Comparison of ENCODE assay signal across 8 cellular contexts in the genomic region with DNA sequence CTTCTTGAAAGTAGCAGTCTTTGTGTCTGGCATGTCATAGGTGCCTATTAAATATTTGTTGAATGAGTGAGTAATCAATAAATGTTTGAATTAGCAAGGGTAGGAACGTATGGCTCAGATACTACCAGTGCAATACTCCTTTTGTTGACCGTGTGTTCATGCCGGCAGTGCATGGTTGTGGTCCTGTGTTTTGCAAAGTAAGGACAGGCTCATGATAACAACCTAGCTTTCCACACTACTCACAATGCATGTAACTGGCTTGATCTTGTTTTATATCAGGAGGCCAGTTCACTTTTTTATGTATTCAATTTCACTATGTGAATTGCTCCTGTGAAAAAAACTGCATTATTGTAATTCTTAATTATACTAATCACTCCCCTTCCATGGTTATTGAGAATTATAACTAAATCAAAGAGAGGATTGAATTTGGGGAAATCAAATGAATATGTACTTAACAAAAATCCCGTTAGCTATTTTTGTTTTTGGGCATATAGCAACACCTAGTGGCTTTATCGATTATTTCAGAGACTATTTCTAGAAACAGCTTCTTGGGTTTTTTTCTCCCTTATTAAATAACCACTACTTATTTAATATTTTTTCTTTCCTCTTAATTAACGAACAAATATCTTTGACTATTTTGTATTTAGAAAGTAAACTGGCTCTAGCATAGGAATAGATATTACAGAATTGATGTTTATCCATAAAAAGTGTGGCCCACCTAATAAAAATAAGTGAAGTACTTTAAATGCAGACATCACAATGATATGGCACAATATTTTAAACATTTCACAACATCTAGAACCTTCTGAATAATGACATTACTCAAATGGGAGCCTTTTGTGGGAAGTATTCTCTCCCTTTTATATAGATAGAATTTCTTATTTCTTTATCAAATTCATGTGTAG.
A peak's percentile ranks its signal among the peaks of the same experiment; 100 is the strongest.
DNase-seq lines count a peak whose midpoint lies in the region; ATAC-seq, FAIRE-seq and TF ChIP-seq lines count a peak whose summit lies in the region.

No MANE protein-coding gene starts in this region.

- H3K9me2 ChIP-seq in OCI-LY7 (ENCODE audit: insufficient read depth, low read length) = no peaks in the 10 kb centered on the region

- no TSS peak for BruUV-seq in OCI-LY7 (replicated peaks; lab: Mats Ljungman, UMichigan)

- H3K9me3 ChIP-seq in OCI-LY7 (ENCODE audit: low read length) = no peaks in the 10 kb centered on the region
- H3K9me3 ChIP-seq in fibroblast of lung (ENCODE audit: control insufficient read depth, insufficient read depth, low read depth, low read length) = no peaks in the 10 kb centered on the region
- no peaks in the 10 kb centered on the region for H3K9me3 ChIP-seq in small intestine (ENCODE audit: control insufficient read depth, low read depth)

- no peak overlapping the region for H3K9ac ChIP-seq in fibroblast of lung (ENCODE audit: insufficient read depth, low read length)

- H3K27ac ChIP-seq in OCI-LY7 (ENCODE audit: low read depth, low read length, poor library complexity, severe bottlenecking) = no peak overlapping the region
- no peak overlapping the region for H3K27ac ChIP-seq in fibroblast of lung (ENCODE audit: insufficient read depth, low read length)
- no peak overlapping the region for H3K27ac ChIP-seq in small intestine (ENCODE audit: low read depth in 1 of 2, low read length in 1 of 2)

- no peak overlapping the region for H2AFZ ChIP-seq in OCI-LY7 (ENCODE audit: low read length)
- H2AFZ ChIP-seq in fibroblast of lung (ENCODE audit: low read length) = no peak overlapping the region

- H3K4me2 ChIP-seq in OCI-LY7 (ENCODE audit: low read length) = no peak overlapping the region
- H3K4me2 ChIP-seq in fibroblast of lung (ENCODE audit: extremely low read depth, insufficient read depth, low read length) = no peak overlapping the region

- peak; percentile 79 for TF ChIP-seq CTCF in OCI-LY7 (conservative IDR thresholded peaks at IDR 0.05; ENCODE audit: low read length)
- TF ChIP-seq CTCF in fibroblast of lung (conservative IDR thresholded peaks at IDR 0.05 in 1 of 2, IDR thresholded peaks at IDR 0.05 in 1 of 2; ENCODE audit: low read depth in 1 of 2, low read length in 2 of 2) = peak in 1 of 2 donors; percentile 43

- intact Hi-C loops in OCI-LY7 (cut with micrococcal nuclease; ENCODE audit: unreplicated experiment) = loop anchor here (5.0 to 10.0 kb wide), 3 partner anchors 64 to 504 kb away; no protein-coding TSS in a partner anchor
- intact Hi-C loops in head of caudate nucleus (cut with DNase I) = loop anchor here (5.0 kb wide), 1 partner anchor 64 kb away; no protein-coding TSS in a partner anchor

- no peaks in the 10 kb centered on the region for H3K4me1 ChIP-seq in OCI-LY7 (ENCODE audit: insufficient read depth, low read length, poor library complexity, severe bottlenecking)
- H3K4me1 ChIP-seq in fibroblast of lung (ENCODE audit: control insufficient read depth, extremely low read depth, insufficient read depth, low read length) = no peaks in the 10 kb centered on the region
- no peaks in the 10 kb centered on the region for H3K4me1 ChIP-seq in small intestine (ENCODE audit: control insufficient read depth in 2 of 2, insufficient read depth in 1 of 2, low read depth in 1 of 2, low read length in 1 of 2)

- H3K79me2 ChIP-seq in OCI-LY7 (ENCODE audit: insufficient read depth, low read depth, low read length) (no peaks in the 10 kb centered on the region), fibroblast of lung (ENCODE audit: control insufficient read depth, insufficient read depth, low read length) (no peaks in the 10 kb centered on the region)

- peak; percentile 59 for FAIRE-seq in small intestine (lab: Jason Lieb, UNC)

- CTCF ChIA-PET in OCI-LY7 (lab: Charles Lee; ENCODE audit: unreplicated experiment) = no interaction called here

- H3K36me3 ChIP-seq in OCI-LY7 (ENCODE audit: insufficient read depth, low read length) = no peaks in the 10 kb centered on the region
- no peaks in the 10 kb centered on the region for H3K36me3 ChIP-seq in fibroblast of lung (ENCODE audit: control insufficient read depth, insufficient read depth, low read length)
- H3K36me3 ChIP-seq in small intestine (ENCODE audit: control insufficient read depth in 2 of 2, insufficient read depth in 2 of 2, low read length in 2 of 2) = peaks cover 0 to 1% of the 10 kb centered on the region in 2 donors

- 60 to 62% (median 60%) methylated on average over 6 of the region's 6 CpGs for WGBS in small intestine, 3 donors

- POLR2A ChIA-PET in OCI-LY7 (lab: Charles Lee) = interaction anchor here (0.5 to 0.6 kb wide), 2 partner anchors 10 to 302 kb away, joined by 3 read pairs; no protein-coding TSS in a partner anchor

- DNase-seq in NCI-H2196 (lab: John Stamatoyannopoulos, UW; ENCODE audit: unreplicated experiment) (peak; percentile 30), NCI-H2196 treated with DMSO at 0.1 percent for 48 hours (lab: John Stamatoyannopoulos, UW; ENCODE audit: unreplicated experiment) (no peak), OCI-LY7 (ENCODE audit: low spot score) (peak; percentile 35), fibroblast of lung (ENCODE audit: low read depth in 2 of 2) (peak; percentile 18 to 63), small intestine (peak; percentile 7), T-helper 1 cell (no peak), head of caudate nucleus (no peak)

- H3K27me3 ChIP-seq in fibroblast of lung (ENCODE audit: control insufficient read depth, insufficient read depth, low read length) (no peaks in the 10 kb centered on the region), small intestine (ENCODE audit: control insufficient read depth in 2 of 2, insufficient read depth in 2 of 2, low read length in 2 of 2) (no peaks in the 10 kb centered on the region)

- ATAC-seq in GM21367 (IDR thresholded peaks at IDR 0.05; ENCODE audit: unreplicated experiment) = no peak

- H3K4me3 ChIP-seq in OCI-LY7 (ENCODE audit: low read depth, low read length, poor library complexity, severe bottlenecking) (no peak overlapping the region), fibroblast of lung (replicated peaks in 1 of 4; ENCODE audit: control extremely low read depth in 1 of 4, insufficient read depth in 1 of 4, low read depth in 3 of 4, low read length in 4 of 4) (no peak overlapping the region), small intestine (ENCODE audit: low read depth in 1 of 2, low read length in 2 of 2) (no peak overlapping the region)

- H4K20me1 ChIP-seq in OCI-LY7 (ENCODE audit: insufficient read depth, low read length) = peaks cover 3% of the 10 kb centered on the region; the same call in 1 of the 2 replicates
- no peaks in the 10 kb centered on the region for H4K20me1 ChIP-seq in fibroblast of lung (ENCODE audit: control insufficient read depth, extremely low read depth, insufficient read depth, low read length)

Comparison
In these comparisons a context has a peak if more than half of its experiments do, and no peak if none do; other contexts are left out.
1. DNase-seq: peak in NCI-H2196 (single experiment), OCI-LY7 (single experiment), fibroblast of lung (2 of 2) and small intestine (single experiment); none in NCI-H2196 treated with DMSO at 0.1 percent for 48 hours (single experiment), T-helper 1 cell (0 of 5) and head of caudate nucleus (0 of 42).